In the genomic region with DNA sequence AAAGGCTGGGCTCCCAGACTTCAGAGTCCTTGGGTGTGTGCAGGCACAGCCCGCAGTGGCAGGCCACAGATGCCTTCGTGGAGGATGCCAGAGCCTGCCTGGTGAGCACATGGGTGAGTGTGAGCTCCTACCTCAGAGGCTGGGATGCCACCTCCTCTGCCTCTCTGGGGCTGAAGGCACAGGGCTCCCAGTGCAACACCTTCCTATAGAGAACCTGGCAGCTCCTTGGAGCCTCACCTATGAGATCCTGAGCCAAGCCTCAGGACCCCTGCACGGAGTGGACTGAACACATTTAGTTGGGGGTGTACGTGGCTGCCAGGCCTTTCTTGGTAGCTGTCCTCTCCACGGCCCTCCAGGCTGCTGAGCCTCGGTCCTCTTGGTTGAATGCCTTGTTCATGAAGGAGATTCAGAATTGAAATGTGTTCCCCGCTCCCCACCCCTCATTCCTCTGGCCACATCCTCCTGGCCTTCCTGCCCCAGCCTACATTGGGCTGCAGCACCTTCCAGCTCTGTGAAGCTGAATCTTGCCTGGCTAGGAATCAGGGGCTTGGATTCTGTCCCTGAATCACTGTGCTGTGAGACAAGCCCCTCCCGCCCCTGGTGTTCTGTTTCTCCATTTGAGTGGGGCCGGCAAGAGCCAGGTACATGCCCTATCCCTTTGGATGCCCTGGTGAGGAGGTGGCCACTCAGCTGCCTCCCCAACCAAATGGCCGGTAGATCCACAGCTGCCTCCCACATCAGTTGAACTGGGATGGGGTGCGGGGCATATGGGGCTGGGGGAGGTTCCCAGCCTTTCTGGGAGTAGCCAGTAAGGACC, we compare ENCODE assay signal across 21 cellular contexts. TPM values are rescaled to one million over a fixed set of nuclear protein-coding genes. Genes with fewer than 3 reads are reported as not detected.
A peak's percentile ranks its signal among the peaks of the same experiment; 100 is the strongest.
DNase-seq lines count a peak whose midpoint lies in the region; ATAC-seq and TF ChIP-seq lines count a peak whose summit lies in the region.
"Had no signal": no experiment of that assay in that cellular context is flagged by ENCODE, and none has a peak within 500 bp of the region (broad histone marks: within the 10 kb centered on the region; RNA-seq: fewer than 3 reads in every experiment).

No MANE protein-coding gene starts in this region.

- TF ChIP-seq CTCF in left ventricle myocardium inferior (IDR thresholded peaks at IDR 0.05; ENCODE audit: borderline replicate concordance) (no peak), endodermal cell (conservative IDR thresholded peaks at IDR 0.05) (no peak), nephron progenitor cell (IDR thresholded peaks at IDR 0.05) (no peak), upper lobe of right lung (IDR thresholded peaks at IDR 0.05) (no peak), natural killer cell (IDR thresholded peaks at IDR 0.05) (no peak)

- no peaks in the 10 kb centered on the region for H3K4me1 Mint-ChIP-seq in endodermal cell
- H3K4me1 Mint-ChIP-seq in nephron progenitor cell: peaks cover 9% of the 10 kb centered on the region
- no peaks in the 10 kb centered on the region for H3K4me1 Mint-ChIP-seq in natural killer cell
- H3K4me1 Mint-ChIP-seq: CD14-positive monocyte, IgD-negative memory B cell had no signal

- H3K27me3 Mint-ChIP-seq in endodermal cell (ENCODE audit: insufficient read depth) (no peaks in the 10 kb centered on the region), nephron progenitor cell (ENCODE audit: low read depth, poor library complexity) (peaks cover 9% of the 10 kb centered on the region), natural killer cell (ENCODE audit: low read depth in 2 of 2) (no peaks in the 10 kb centered on the region)
- H3K27me3 Mint-ChIP-seq: IgD-negative memory B cell had no signal

- H3K9me3 Mint-ChIP-seq in endodermal cell (peaks cover 24% of the 10 kb centered on the region), nephron progenitor cell (peaks cover 42% of the 10 kb centered on the region), natural killer cell (peaks cover 0 to 3% of the 10 kb centered on the region in 2 donors)

- no peak overlapping the region for H3K9ac ChIP-seq in endodermal cell (ENCODE audit: extremely low read depth, low read length, poor library complexity, severe bottlenecking)

- ATAC-seq in Right ventricle myocardium inferior (no peak), upper lobe of right lung (no peak), natural killer cell (no peak)

- WGBS in endodermal cell (ENCODE audit: insufficient coverage in 1 of 2, insufficient read length in 1 of 2), 2 experiments: 93 to 96% methylated on average over 8 to 11 of the region's 11 CpGs

- H3K27ac Mint-ChIP-seq in endodermal cell (peak overlapping the region; percentile 66), nephron progenitor cell (peak overlapping the region; percentile 75), natural killer cell (no peak overlapping the region)
- H3K27ac Mint-ChIP-seq: IgD-negative memory B cell had no signal

- H3K36me3 ChIP-seq in left ventricle myocardium inferior: peaks cover 6% of the 10 kb centered on the region
- no peaks in the 10 kb centered on the region for H3K36me3 ChIP-seq in endodermal cell (ENCODE audit: control insufficient read depth, insufficient read depth, low read length)
- no peaks in the 10 kb centered on the region for H3K36me3 ChIP-seq in upper lobe of right lung
- H3K36me3 ChIP-seq: MG63 had no signal

- H3K9me3 ChIP-seq in left ventricle myocardium inferior (replicated peaks) (peaks cover 26% of the 10 kb centered on the region), endodermal cell (ENCODE audit: control insufficient read depth, low read length) (peaks cover 6% of the 10 kb centered on the region), upper lobe of right lung (peaks cover 11% of the 10 kb centered on the region)

- intact Hi-C loops in Right ventricle myocardium inferior (cut with DNase I): no loop called here
- intact Hi-C loops in left ventricle myocardium inferior (cut with micrococcal nuclease): no loop called here
- intact Hi-C loops in upper lobe of right lung (cut with DNase I): no loop called here
- intact Hi-C loops in natural killer cell (cut with micrococcal nuclease): no loop called here

- H3K36me3 Mint-ChIP-seq in endodermal cell (ENCODE audit: low read depth): peaks cover 28% of the 10 kb centered on the region
- peaks cover 55% of the 10 kb centered on the region for H3K36me3 Mint-ChIP-seq in nephron progenitor cell (ENCODE audit: low read depth)
- no peaks in the 10 kb centered on the region for H3K36me3 Mint-ChIP-seq in natural killer cell

- H3K4me1 ChIP-seq in left ventricle myocardium inferior (no peaks in the 10 kb centered on the region), endodermal cell (ENCODE audit: control insufficient read depth, insufficient read depth, low read length) (no peaks in the 10 kb centered on the region), upper lobe of right lung (no peaks in the 10 kb centered on the region)

- peak; percentile 47 for DNase-seq in Right ventricle myocardium inferior (ENCODE audit: missing footprints)
- DNase-seq in left ventricle myocardium inferior: no peak
- DNase-seq in endodermal cell: no peak
- DNase-seq in nephron progenitor cell: no peak
- DNase-seq in upper lobe of right lung: peak; percentile 38
- DNase-seq in NCI-H146 (lab: John Stamatoyannopoulos, UW): no peak
- DNase-seq in natural killer cell: no peak
- no peak for DNase-seq in DMS153 treated with DMSO at 0.1 percent for 48 hours (lab: John Stamatoyannopoulos, UW; ENCODE audit: unreplicated experiment)
- DNase-seq: GOT3; Kasumi-1; MG63; NCI-H1092; NCI-H1694; NCI-H510A; NCI-H748 treated with DMSO at 0.1 percent for 48 hours; NK-92 treated with Interleukin-12 subunit alpha and Interleukin-12 subunit beta, amount 100 ng/mL, for 24 hours; SIG-M5 had no signal

- no peak overlapping the region for H3K4me3 ChIP-seq in left ventricle myocardium inferior
- H3K4me3 ChIP-seq in endodermal cell (ENCODE audit: low read length): no peak overlapping the region
- no peak overlapping the region for H3K4me3 ChIP-seq in upper lobe of right lung
- H3K4me3 ChIP-seq: MG63 had no signal

- H3K4me3 Mint-ChIP-seq in endodermal cell (no peak overlapping the region), nephron progenitor cell (no peak overlapping the region), natural killer cell (no peak overlapping the region)
- H3K4me3 Mint-ChIP-seq: CD14-positive monocyte, IgD-negative memory B cell had no signal

- H3K27me3 ChIP-seq in left ventricle myocardium inferior (ENCODE audit: low read depth) (no peaks in the 10 kb centered on the region), endodermal cell (ENCODE audit: control insufficient read depth, insufficient read depth, low read length, poor library complexity, severe bottlenecking) (no peaks in the 10 kb centered on the region), upper lobe of right lung (no peaks in the 10 kb centered on the region)
- H3K27me3 ChIP-seq: MG63 had no signal

- H3K27ac ChIP-seq in left ventricle myocardium inferior (replicated peaks) (no peak overlapping the region), endodermal cell (ENCODE audit: low read depth, low read length) (no peak overlapping the region), upper lobe of right lung (no peak overlapping the region)
- H3K27ac ChIP-seq: 22Rv1, HL-60 had no signal

RNA-seq across cellular contexts. Expression of a gene that starts 38.7 kb away (rescaled TPM):
- total RNA-seq in Right ventricle myocardium inferior: 11.3 TPM
- 11.3 TPM for total RNA-seq in left ventricle myocardium inferior
- 10 to 100 TPM; 16.7 to 23.8 TPM for total RNA-seq in endodermal cell
- 17.5 TPM for polyA plus RNA-seq in endodermal cell (2013, experiment 1 of 2)
- polyA plus RNA-seq in endodermal cell (2013, experiment 2 of 2): 18.9 TPM
- 22.3 TPM for total RNA-seq in upper lobe of right lung
- 10 to 100 TPM; 21.0 to 31.6 (median 23.5) TPM for total RNA-seq in natural killer cell

Comparison
In these comparisons a context has a peak if more than half of its experiments do, and no peak if none do; other contexts are left out.
1. DNase-seq: peak in Right ventricle myocardium inferior (single experiment) and upper lobe of right lung (single experiment); none in left ventricle myocardium inferior (single experiment), endodermal cell (single experiment), nephron progenitor cell (single experiment), NCI-H146 (single experiment), natural killer cell (single experiment) and DMS153 treated with DMSO at 0.1 percent for 48 hours (single experiment).
2. H3K27ac Mint-ChIP-seq: peak in endodermal cell (single experiment) and nephron progenitor cell (single experiment); none in natural killer cell (0 of 2).